ENCODE assay signal across 3 cellular contexts in genomic region chr18:6078877-6079276, GRCh38.
TF ChIP-seq lines count a peak whose summit lies in the region.

No MANE protein-coding gene starts in this region.

TF ChIP-seq in GM23338, 12 proteins besides CTCF, POLR2A, EP300 and RAD21 (continues in another document):
- TF ChIP-seq ZNF114 (CRISPR knock-in tag; IDR thresholded peaks at IDR 0.05) (no peak), CREB1 (CRISPR knock-in tag; IDR thresholded peaks at IDR 0.05; ENCODE audit: low read depth) (no peak), JUNB (IDR thresholded peaks at IDR 0.05; ENCODE audit: unreplicated experiment) (no peak), ZNF462 (CRISPR knock-in tag; IDR thresholded peaks at IDR 0.05) (no peak), STAT1 (IDR thresholded peaks at IDR 0.05; ENCODE audit: unreplicated experiment) (no peak)

TF ChIP-seq in IMR-90, 13 proteins besides CTCF, POLR2A, EP300 and RAD21:
- TF ChIP-seq MXI1 (IDR thresholded peaks at IDR 0.05; ENCODE audit: borderline replicate concordance, low read depth, low read length) (no peak), ELK1 (IDR thresholded peaks at IDR 0.05; ENCODE audit: borderline replicate concordance, low read depth, low read length) (no peak), NFE2L2 (IDR thresholded peaks at IDR 0.05; ENCODE audit: low read depth, low read length) (no peak), BHLHE40 (IDR thresholded peaks at IDR 0.05; ENCODE audit: low read depth, low read length) (no peak), CHD1 (IDR thresholded peaks at IDR 0.05; ENCODE audit: low read depth, low read length) (no peak), USF2 (IDR thresholded peaks at IDR 0.05; ENCODE audit: low read depth, low read length) (no peak), MAFK (IDR thresholded peaks at IDR 0.05; ENCODE audit: low read depth, low read length) (no peak), MAZ (IDR thresholded peaks at IDR 0.05; ENCODE audit: borderline replicate concordance, low read depth, low read length) (no peak), RCOR1 (IDR thresholded peaks at IDR 0.05; ENCODE audit: insufficient replicate concordance, low read length) (no peak), CEBPB (IDR thresholded peaks at IDR 0.05; ENCODE audit: low read depth, low read length) (no peak)

TF ChIP-seq in SK-N-SH, 30 proteins besides CTCF, POLR2A, EP300 and RAD21:
- TF ChIP-seq RCOR1 (IDR thresholded peaks at IDR 0.05; ENCODE audit: low read length) (no peak), SMC3 (IDR thresholded peaks at IDR 0.05; ENCODE audit: low read depth, low read length) (no peak), ZBTB33 (IDR thresholded peaks at IDR 0.05; ENCODE audit: borderline replicate concordance, low read depth) (no peak), GABPA (IDR thresholded peaks at IDR 0.05; ENCODE audit: low read depth) (no peak), TCF12 (IDR thresholded peaks at IDR 0.05) (no peak), RFX5 (IDR thresholded peaks at IDR 0.05; ENCODE audit: low read length) (no peak), TAF1 (IDR thresholded peaks at IDR 0.05; ENCODE audit: borderline replicate concordance, low read depth, low read length) (no peak), NFIC (IDR thresholded peaks at IDR 0.05; ENCODE audit: borderline replicate concordance) (no peak), USF1 (IDR thresholded peaks at IDR 0.05; ENCODE audit: borderline replicate concordance, low read depth) (no peak), EZH2phosphoT487 (IDR thresholded peaks at IDR 0.05; ENCODE audit: borderline replicate concordance, low read depth) (no peak), FOXM1 (IDR thresholded peaks at IDR 0.05; ENCODE audit: low read depth) (no peak)
